1 cellular context compared by ENCODE assay signal in genomic region chr2:199581935-199582336, GRCh38.
TF ChIP-seq lines count a peak whose summit lies in the region.

No MANE protein-coding gene starts in this region.

TF ChIP-seq in HEK293, 187 proteins besides CTCF, POLR2A, EP300 and RAD21 (continued from another document):
- TF ChIP-seq ZBTB17 (tag by site-specific recombination; IDR thresholded peaks at IDR 0.05) (peak; percentile 59; the same call in 1 of the 2 replicates), ZNF248 (tag by site-specific recombination; IDR thresholded peaks at IDR 0.05) (no peak)
